Comparison of ENCODE assay signal across 8 cellular contexts in genomic region chr21:32921632-32922230, GRCh38.
A peak's percentile ranks its signal among the peaks of the same experiment; 100 is the strongest.
DNase-seq lines count a peak whose midpoint lies in the region; ATAC-seq and TF ChIP-seq lines count a peak whose summit lies in the region.

No MANE protein-coding gene starts in this region.

- TF ChIP-seq CTCF in HFF-Myc (IDR thresholded peaks at IDR 0.05; ENCODE audit: low read depth, low read length, missing control alignments): peak; percentile 74

- ATAC-seq in HG03432 (IDR thresholded peaks at IDR 0.05; ENCODE audit: unreplicated experiment): no peak
- no peak for ATAC-seq in HG03457 (IDR thresholded peaks at IDR 0.05; ENCODE audit: unreplicated experiment)

- H3K4me3 ChIP-seq in HFF-Myc (replicated peaks; ENCODE audit: low read depth, low read length): no peak overlapping the region

- intact Hi-C loops in head of caudate nucleus (cut with DNase I): no loop called here

- DNase-seq in AML-193 (lab: John Stamatoyannopoulos, UW) (peak; percentile 10 to 18), HFF-Myc (ENCODE audit: extremely low read depth, low read depth) (no peak), head of caudate nucleus (peak in 32 of 42 donors; percentile 9 to 77 (median 39)), DMS153 (lab: John Stamatoyannopoulos, UW) (no peak)
- DNase-seq in activated CD4-positive, alpha-beta T cell treated with anti-CD3 and anti-CD28 coated beads, Interleukin-2, amount 50 U/mL, for 1 hour: peak; percentile 32
- peak; percentile 26 for DNase-seq in stimulated activated CD8-positive, alpha-beta memory T cell treated with anti-CD3 and anti-CD28 coated beads, Interleukin-15, amount 100 ng/mL, for 24 hours (ENCODE audit: low read depth)

Comparison
In these comparisons a context has a peak if more than half of its experiments do, and no peak if none do; other contexts are left out.
1. DNase-seq: peak in AML-193 (2 of 2), activated CD4-positive, alpha-beta T cell treated with anti-CD3 and anti-CD28 coated beads, Interleukin-2, amount 50 U/mL, for 1 hour (single experiment), head of caudate nucleus (32 of 42) and stimulated activated CD8-positive, alpha-beta memory T cell treated with anti-CD3 and anti-CD28 coated beads, Interleukin-15, amount 100 ng/mL, for 24 hours (single experiment); none in HFF-Myc (single experiment) and DMS153 (single experiment).